Comparison of ENCODE assay signal across 13 cellular contexts in the genomic region with DNA sequence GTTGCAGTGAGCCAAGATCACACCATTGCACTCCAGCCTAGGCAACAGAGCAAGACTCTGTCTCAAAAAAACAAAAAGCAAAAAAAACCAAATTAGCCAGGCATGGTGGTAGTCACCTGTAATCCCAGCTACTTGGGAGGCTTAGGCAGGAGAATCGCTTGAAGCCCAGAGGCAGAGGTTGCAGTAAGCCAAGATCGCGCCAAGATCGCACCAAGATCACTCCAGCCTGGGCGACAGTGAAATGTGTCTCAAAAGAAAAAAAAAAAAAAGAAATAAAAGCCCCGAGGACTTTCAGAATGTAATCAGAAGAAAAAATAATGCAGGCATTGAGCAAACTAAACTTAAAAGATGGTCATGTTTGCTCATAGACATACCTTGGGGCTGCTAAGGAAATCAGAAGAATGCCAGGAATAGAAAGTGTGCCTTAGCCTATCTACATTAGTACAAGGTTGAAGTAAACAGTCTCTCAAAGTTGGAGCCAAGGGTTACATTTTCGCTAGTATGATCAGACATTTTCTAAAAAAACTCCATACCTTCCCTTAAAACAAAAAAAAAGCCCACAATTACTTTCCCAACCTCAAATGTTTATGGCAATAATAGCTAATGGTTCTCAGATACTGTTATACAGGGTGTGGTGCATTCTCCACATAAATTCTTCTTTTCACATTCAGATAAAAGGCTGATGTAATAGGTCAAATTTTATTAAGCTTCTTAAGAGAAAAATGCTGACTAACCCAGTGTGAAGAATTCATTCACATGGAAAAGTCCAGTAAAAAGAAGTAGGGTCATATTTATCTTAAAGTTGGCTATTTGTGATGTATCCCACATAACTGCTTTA. TPM values are rescaled to one million over a fixed set of nuclear protein-coding genes. Genes with fewer than 3 reads are reported as not detected.
DNase-seq lines count a peak whose midpoint lies in the region; ATAC-seq and TF ChIP-seq lines count a peak whose summit lies in the region.
"Had no signal": no experiment of that assay in that cellular context is flagged by ENCODE, and none has a peak within 500 bp of the region (broad histone marks: within the 10 kb centered on the region; RNA-seq: fewer than 3 reads in every experiment).

No MANE protein-coding gene starts in this region.

- POLR2A ChIA-PET in BJ (lab: Charles Lee) (no interaction called here), HEK293T (lab: Yijun Ruan, JAX) (no interaction called here)

- in situ Hi-C loops in SK-MEL-5 (cut with HindIII; ENCODE audit: low pct_unique_long_range_greater_than_20kb, low sequenced_read_pairs), result no loop called here

- TF ChIP-seq CTCF in BJ (IDR thresholded peaks at IDR 0.05; ENCODE audit: insufficient read depth, low read depth, low read length), result no peak

- DNase-seq in BJ (ENCODE audit: low read depth), result peak; percentile 93
- DNase-seq in SK-MEL-5 (ENCODE audit: low read depth, low spot score), result peak; percentile 22
- peak; percentile 72 for DNase-seq in fibroblast of peridontal ligament (ENCODE audit: extremely low read depth)
- peak; percentile 67 for DNase-seq in renal cortical epithelial cell (ENCODE audit: low read depth)
- no peak for DNase-seq in NCI-H1105 (lab: John Stamatoyannopoulos, UW)
- no peak for DNase-seq in superior temporal gyrus (ENCODE audit: extremely low spot score)
- no peak for DNase-seq in HEK293T (ENCODE audit: extremely low spot score)
- DNase-seq: Calu3; stimulated activated CD4-positive, alpha-beta T cell treated with anti-CD3 and anti-CD28 coated beads, Interleukin-4, amount 100 ng/mL, for 24 hours had no signal

- H3K27me3 ChIP-seq in BJ (ENCODE audit: control insufficient read depth, insufficient read depth, low read length), result no peaks in the 10 kb centered on the region

- H3K4me3 ChIP-seq in BJ (ENCODE audit: low read depth, low read length), result no peak overlapping the region

- H3K36me3 ChIP-seq in BJ (ENCODE audit: control insufficient read depth, insufficient read depth, low read length), result no peaks in the 10 kb centered on the region

- CTCF ChIA-PET in BJ (lab: Yijun Ruan, JAX), result interaction anchor here (0.6 to 1.0 kb wide), 2 partner anchors 8 to 55 kb away, joined by 3 read pairs; no protein-coding TSS in a partner anchor
- CTCF ChIA-PET in HEK293T (lab: Yijun Ruan, JAX), result interaction anchor here (0.7 to 0.8 kb wide), 2 partner anchors 11 to 879 kb away, joined by 4 read pairs; no protein-coding TSS in a partner anchor

- ATAC-seq in GM21390 (IDR thresholded peaks at IDR 0.05; ENCODE audit: unreplicated experiment), result no peak
- ATAC-seq: activated T-helper 17 cell treated with anti-CD3 and anti-CD28 coated beads, Interleukin-2, amount 50 U/mL, for 72 hours had no signal

TF ChIP-seq in HEK293T, 16 proteins besides CTCF, POLR2A, EP300 and RAD21:
- TF ChIP-seq L3MBTL2 (conservative IDR thresholded peaks at IDR 0.05) (no peak), LEF1 (IDR thresholded peaks at IDR 0.05; ENCODE audit: borderline replicate concordance) (no peak), BHLHE40 (IDR thresholded peaks at IDR 0.05; ENCODE audit: borderline replicate concordance) (no peak), ELF4 (IDR thresholded peaks at IDR 0.05) (no peak), ARNT (IDR thresholded peaks at IDR 0.05) (no peak), SUZ12 (IDR thresholded peaks at IDR 0.05) (no peak), ZNF384 (IDR thresholded peaks at IDR 0.05) (no peak), HDGF (IDR thresholded peaks at IDR 0.05; ENCODE audit: borderline replicate concordance) (no peak), CTBP1 (IDR thresholded peaks at IDR 0.05; ENCODE audit: borderline replicate concordance) (no peak), FOXA1 (IDR thresholded peaks at IDR 0.05) (no peak), NFRKB (IDR thresholded peaks at IDR 0.05) (no peak), TARDBP (IDR thresholded peaks at IDR 0.05) (no peak), FOXM1 (IDR thresholded peaks at IDR 0.05; ENCODE audit: borderline replicate concordance) (no peak)
- TF ChIP-seq, protein P1, sequence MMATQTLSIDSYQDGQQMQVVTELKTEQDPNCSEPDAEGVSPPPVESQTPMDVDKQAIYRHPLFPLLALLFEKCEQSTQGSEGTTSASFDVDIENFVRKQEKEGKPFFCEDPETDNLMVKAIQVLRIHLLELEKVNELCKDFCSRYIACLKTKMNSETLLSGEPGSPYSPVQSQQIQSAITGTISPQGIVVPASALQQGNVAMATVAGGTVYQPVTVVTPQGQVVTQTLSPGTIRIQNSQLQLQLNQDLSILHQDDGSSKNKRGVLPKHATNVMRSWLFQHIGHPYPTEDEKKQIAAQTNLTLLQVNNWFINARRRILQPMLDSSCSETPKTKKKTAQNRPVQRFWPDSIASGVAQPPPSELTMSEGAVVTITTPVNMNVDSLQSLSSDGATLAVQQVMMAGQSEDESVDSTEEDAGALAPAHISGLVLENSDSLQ (IDR thresholded peaks at IDR 0.05), result no peak

RNA-seq across cellular contexts. Expression of a gene that starts 15.8 kb away (rescaled TPM):
- polyA plus RNA-seq in BJ (2011; rRNA removed), result 16.4 and 20.3 TPM in 2 replicates
- polyA minus RNA-seq in BJ (2011; rRNA and poly(A)+ RNA removed), result 7.3 and 8.4 TPM in 2 replicates
- 45.5 and 51.5 TPM in 2 replicates for total RNA-seq in SK-MEL-5 (2014; rRNA removed; shearing (Covaris generic))
- 38.7 and 47.1 TPM in 2 replicates for polyA plus RNA-seq in SK-MEL-5 (2015; cell fraction: cytosol; rRNA removed)
- 8.7 and 15.1 TPM in 2 replicates for polyA plus RNA-seq in SK-MEL-5 (2015; cell fraction: nucleus; rRNA removed)
- total RNA-seq in renal cortical epithelial cell, result 40.5 and 49.3 TPM in 2 replicates

RNA-seq across cellular contexts. Expression of a gene that starts 21.1 kb away (rescaled TPM):
- polyA plus RNA-seq in BJ (2011; rRNA removed), result 34.3 and 61.3 TPM in 2 replicates
- polyA minus RNA-seq in BJ (2011; rRNA and poly(A)+ RNA removed), result 53.9 and 61.5 TPM in 2 replicates
- total RNA-seq in SK-MEL-5 (2014; rRNA removed; shearing (Covaris generic)), result 41.7 and 48.2 TPM in 2 replicates
- 23.4 and 33.4 TPM in 2 replicates for polyA plus RNA-seq in SK-MEL-5 (2015; cell fraction: cytosol; rRNA removed)
- polyA plus RNA-seq in SK-MEL-5 (2015; cell fraction: nucleus; rRNA removed), result 25.3 and 26.5 TPM in 2 replicates
- total RNA-seq in renal cortical epithelial cell, result 22.7 and 36.0 TPM in 2 replicates

RNA-seq across cellular contexts. Expression of a gene that starts 46.3 kb away (rescaled TPM):
- polyA plus RNA-seq in BJ (2011; rRNA removed), result not detected in 2 replicates
- not detected in 2 replicates for polyA minus RNA-seq in BJ (2011; rRNA and poly(A)+ RNA removed)
- not detected in 2 replicates for total RNA-seq in SK-MEL-5 (2014; rRNA removed; shearing (Covaris generic))
- not detected in 2 replicates for polyA plus RNA-seq in SK-MEL-5 (2015; cell fraction: cytosol; rRNA removed)
- not detected in 2 replicates for polyA plus RNA-seq in SK-MEL-5 (2015; cell fraction: nucleus; rRNA removed)
- not detected in 2 replicates for total RNA-seq in renal cortical epithelial cell
- total RNA-seq: activated T-helper 17 cell treated with anti-CD3 and anti-CD28 coated beads, Interleukin-2, amount 50 U/mL, for 72 hours; Calu3; dermis microvascular lymphatic vessel endothelial cell; urinary bladder had no signal
- polyA plus RNA-seq: urinary bladder had no signal

Comparison
In these comparisons a context has a peak if more than half of its experiments do, and no peak if none do; other contexts are left out.
1. DNase-seq: peak in BJ (single experiment), SK-MEL-5 (single experiment), fibroblast of peridontal ligament (single experiment) and renal cortical epithelial cell (single experiment); none in NCI-H1105 (single experiment), superior temporal gyrus (single experiment) and HEK293T (single experiment).